Comparison of ENCODE assay signal across 8 cellular contexts in the genomic region with DNA sequence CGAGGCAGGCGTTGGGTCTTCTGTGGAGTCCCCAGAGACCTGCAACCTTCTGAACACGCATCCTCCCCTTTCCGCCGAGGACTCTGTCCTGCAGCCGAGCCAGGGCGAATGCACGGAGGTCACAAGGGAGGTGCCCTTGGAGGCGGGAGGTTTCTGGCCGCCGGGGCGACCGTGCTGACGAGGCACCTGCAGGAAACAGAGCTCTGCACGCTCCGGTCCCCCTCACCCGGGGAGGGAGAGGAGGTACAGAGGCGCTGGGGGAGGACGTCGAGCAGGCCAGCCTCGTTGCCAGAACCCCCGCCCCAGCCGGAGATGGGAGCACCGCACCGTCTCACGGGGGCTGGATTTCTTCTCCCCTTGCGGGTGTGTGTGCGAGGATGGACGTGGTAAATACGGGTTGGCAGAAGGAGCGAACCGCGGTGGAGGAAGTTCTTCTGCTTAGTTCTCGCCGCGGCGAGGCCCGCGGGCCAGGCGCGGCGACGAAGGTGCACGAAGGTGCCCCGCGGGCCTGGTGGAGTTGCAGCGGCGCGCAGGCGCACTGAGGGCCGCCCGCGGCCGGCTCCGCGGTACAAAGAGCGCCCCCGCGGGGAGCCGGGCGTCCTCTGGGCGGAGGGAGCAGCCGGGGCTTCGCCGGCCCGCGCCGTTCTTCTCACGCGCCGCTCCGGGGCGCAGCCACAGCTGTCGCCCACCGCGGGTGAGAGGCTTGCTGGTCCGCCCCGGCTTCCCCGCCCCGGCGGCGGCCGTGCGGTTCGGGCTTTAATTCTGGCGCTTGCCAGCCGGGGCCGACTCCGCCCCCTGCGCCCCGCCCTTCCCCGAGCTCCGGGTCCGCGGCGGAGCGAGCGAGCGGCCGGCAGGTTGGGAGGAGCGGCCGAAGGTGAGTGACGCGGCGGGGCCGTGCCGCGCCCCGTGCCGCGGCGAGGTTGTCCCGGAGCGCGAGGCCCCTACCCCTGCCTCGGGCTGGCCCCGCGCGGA. TPM values are rescaled to one million over a fixed set of nuclear protein-coding genes. Genes with fewer than 3 reads are reported as not detected.
A peak's percentile ranks its signal among the peaks of the same experiment; 100 is the strongest.
DNase-seq lines count a peak whose midpoint lies in the region; ATAC-seq, FAIRE-seq and TF ChIP-seq lines count a peak whose summit lies in the region.

A gene (plus strand): TSS at position 815 of the 972 bp plus-strand sequence.

- H3K4me3 ChIP-seq in epithelial cell of proximal tubule (ENCODE audit: low read depth, low read length), result peak within 1 kb of the TSS; percentile 71

- ATAC-seq in HG03432 (IDR thresholded peaks at IDR 0.05; ENCODE audit: unreplicated experiment), result peak; percentile 90

- peak within 1 kb of the TSS; percentile 53 for H3K27ac ChIP-seq in C4-2B

- TF ChIP-seq CTCF in C4-2B (conservative IDR thresholded peaks at IDR 0.05) (peak; percentile 66), epithelial cell of proximal tubule (conservative IDR thresholded peaks at IDR 0.05; ENCODE audit: low read depth, low read length) (peak; percentile 31)

- DNase-seq in GM19239 (ENCODE audit: insufficient read length, low spot score) (peak; percentile 86), NOMO-1 treated with dmso at 0.1 percent for 144 hours (lab: John Stamatoyannopoulos, UW; ENCODE audit: unreplicated experiment) (peak; percentile 31), activated T-cell treated with anti-CD3 and anti-CD28 coated beads for 48 hours (ENCODE audit: low read depth) (peak; percentile 76), epithelial cell of proximal tubule (ENCODE audit: low read depth) (no peak), mucosa of gallbladder (ENCODE audit: low spot score) (peak; percentile 73)
- peak; percentile 59 for DNase-seq in stimulated activated CD8-positive, alpha-beta memory T cell treated with anti-CD3 and anti-CD28 coated beads, Interleukin-4, amount 100 ng/mL, for 24 hours (ENCODE audit: low read depth)

- FAIRE-seq in GM19239 (lab: Jason Lieb, UNC), result peak; percentile 44

RNA-seq across cellular contexts. Expression of the gene that starts here (rescaled TPM):
- 16.0 and 18.7 TPM in 2 replicates for total RNA-seq in epithelial cell of proximal tubule
- total RNA-seq in mucosa of gallbladder, result 80.6 TPM
